Comparison of ENCODE assay signal across 9 cellular contexts in genomic region chr6:100171533-100172321, GRCh38.
DNase-seq lines count a peak whose midpoint lies in the region; ATAC-seq and TF ChIP-seq lines count a peak whose summit lies in the region.
"Had no signal": no experiment of that assay in that cellular context is flagged by ENCODE, and none has a peak within 500 bp of the region (broad histone marks: within the 10 kb centered on the region; RNA-seq: fewer than 3 reads in every experiment).

No MANE protein-coding gene starts in this region.

- no peak overlapping the region for H3K27ac ChIP-seq in upper lobe of left lung
- H3K27ac ChIP-seq in RWPE1, result no peak overlapping the region

- H3K27me3 ChIP-seq in GM06990 (replicated peaks; ENCODE audit: control insufficient read depth, insufficient read depth, low read length), result no peaks in the 10 kb centered on the region
- H3K27me3 ChIP-seq in upper lobe of left lung, result no peaks in the 10 kb centered on the region

- 60 to 73% methylated on average over 4 of the region's 4 CpGs for WGBS in upper lobe of left lung, 2 donors

- peak overlapping the region; percentile 52 for H3K27ac Mint-ChIP-seq in activated CD4-positive, alpha-beta memory T cell treated with anti-CD3 and anti-CD28 coated beads, Interleukin-2, amount 10 ng/mL, durations not matched to agents 7 days and 5 days
- H3K27ac Mint-ChIP-seq: dendritic cell treated with granulocyte-macrophage colony-stimulating factor and Interleukin-4, amounts not matched to agents 40 ng/mL and 50 ng/mL, for 4 days had no signal

- ATAC-seq in GM21367 (IDR thresholded peaks at IDR 0.05; ENCODE audit: unreplicated experiment) (peak; percentile 94), HG03196 (IDR thresholded peaks at IDR 0.05; ENCODE audit: unreplicated experiment) (peak; percentile 82), upper lobe of left lung (ENCODE audit: low FRiP score in 2 of 2) (no peak)

- no peak for TF ChIP-seq EP300 in upper lobe of left lung (IDR thresholded peaks at IDR 0.05)

- H3K4me1 ChIP-seq in upper lobe of left lung, result peaks cover 0 to 11% (median 0%) of the 10 kb centered on the region in 4 donors

- peaks cover 41% of the 10 kb centered on the region for H3K4me1 Mint-ChIP-seq in activated CD4-positive, alpha-beta memory T cell treated with anti-CD3 and anti-CD28 coated beads, Interleukin-2, amount 10 ng/mL, durations not matched to agents 7 days and 5 days

- TF ChIP-seq CTCF in GM06990 (IDR thresholded peaks at IDR 0.05; ENCODE audit: insufficient read depth, low read length, poor library complexity, severe bottlenecking) (no peak), upper lobe of left lung (IDR thresholded peaks at IDR 0.05) (no peak), RWPE1 (conservative IDR thresholded peaks at IDR 0.05; ENCODE audit: low read depth) (no peak)

- H3K36me3 ChIP-seq in GM06990 (ENCODE audit: control insufficient read depth, insufficient read depth, low read length) (no peaks in the 10 kb centered on the region), upper lobe of left lung (no peaks in the 10 kb centered on the region)

- H3K4me3 ChIP-seq in GM06990 (replicated peaks; ENCODE audit: low read depth, low read length) (no peak overlapping the region), upper lobe of left lung (no peak overlapping the region)

- POLR2A ChIA-PET in activated CD4-positive, alpha-beta memory T cell treated with anti-CD3 and anti-CD28 coated beads, Interleukin-2, amount 10 ng/mL, durations not matched to agents 7 days and 5 days (lab: Charles Lee), result interaction anchor here (1.4 to 1.6 kb wide), 2 partner anchors 58 to 60 kb away, joined by 4 to 5 read pairs; no protein-coding TSS in a partner anchor
- POLR2A ChIA-PET in RWPE1 (lab: Yijun Ruan, JAX; ENCODE audit: low non-redundant PET), result no interaction called here

- H3K27me3 Mint-ChIP-seq in activated CD4-positive, alpha-beta memory T cell treated with anti-CD3 and anti-CD28 coated beads, Interleukin-2, amount 10 ng/mL, durations not matched to agents 7 days and 5 days, result no peaks in the 10 kb centered on the region
- H3K27me3 Mint-ChIP-seq: dendritic cell treated with granulocyte-macrophage colony-stimulating factor and Interleukin-4, amounts not matched to agents 40 ng/mL and 50 ng/mL, for 4 days had no signal

- H3K36me3 Mint-ChIP-seq in activated CD4-positive, alpha-beta memory T cell treated with anti-CD3 and anti-CD28 coated beads, Interleukin-2, amount 10 ng/mL, durations not matched to agents 7 days and 5 days (ENCODE audit: low read depth), result no peaks in the 10 kb centered on the region

- H3K4me3 Mint-ChIP-seq in activated CD4-positive, alpha-beta memory T cell treated with anti-CD3 and anti-CD28 coated beads, Interleukin-2, amount 10 ng/mL, durations not matched to agents 7 days and 5 days, result no peak overlapping the region
- H3K4me3 Mint-ChIP-seq: dendritic cell treated with granulocyte-macrophage colony-stimulating factor and Interleukin-4, amounts not matched to agents 40 ng/mL and 50 ng/mL, for 4 days had no signal

- H3K9me3 Mint-ChIP-seq in activated CD4-positive, alpha-beta memory T cell treated with anti-CD3 and anti-CD28 coated beads, Interleukin-2, amount 10 ng/mL, durations not matched to agents 7 days and 5 days, result no peaks in the 10 kb centered on the region
- H3K9me3 Mint-ChIP-seq: dendritic cell treated with granulocyte-macrophage colony-stimulating factor and Interleukin-4, amounts not matched to agents 40 ng/mL and 50 ng/mL, for 4 days had no signal

- DNase-seq in GM06990 (ENCODE audit: extremely low read depth, insufficient read length) (peak; percentile 56), cortex of kidney (lab: John Stamatoyannopoulos, UW) (no peak), upper lobe of left lung (no peak), RWPE1 (ENCODE audit: low spot score) (no peak)
- DNase-seq in activated CD4-positive, alpha-beta memory T cell treated with anti-CD3 and anti-CD28 coated beads, Interleukin-2, amount 10 ng/mL, durations not matched to agents 7 days and 5 days, result peak; percentile 45
- no peak for DNase-seq in central memory CD4-positive, alpha-beta T cell

- no peak for TF ChIP-seq POLR2A in upper lobe of left lung (IDR thresholded peaks at IDR 0.05)

- no peaks in the 10 kb centered on the region for H3K9me3 ChIP-seq in upper lobe of left lung

- CTCF ChIA-PET in activated CD4-positive, alpha-beta memory T cell treated with anti-CD3 and anti-CD28 coated beads, Interleukin-2, amount 10 ng/mL, durations not matched to agents 7 days and 5 days (lab: Charles Lee), result interaction anchor here (1.2 to 1.7 kb wide), 2 partner anchors 54 to 58 kb away, joined by 4 to 5 read pairs; no protein-coding TSS in a partner anchor
- CTCF ChIA-PET in RWPE1 (lab: Yijun Ruan, JAX), result no interaction called here

Comparison
In these comparisons a context has a peak if more than half of its experiments do, and no peak if none do; other contexts are left out.
1. DNase-seq: peak in GM06990 (single experiment) and activated CD4-positive, alpha-beta memory T cell treated with anti-CD3 and anti-CD28 coated beads, Interleukin-2, amount 10 ng/mL, durations not matched to agents 7 days and 5 days (single experiment); none in cortex of kidney (single experiment), central memory CD4-positive, alpha-beta T cell (single experiment), upper lobe of left lung (0 of 2) and RWPE1 (single experiment).
2. ATAC-seq: peak in GM21367 (single experiment) and HG03196 (single experiment); none in upper lobe of left lung (0 of 2).